In genomic region chr17:38620551-38621277, GRCh38 we compare ENCODE assay signal across 1 cellular context.
TF ChIP-seq lines count a peak whose summit lies in the region.

No MANE protein-coding gene starts in this region.

TF ChIP-seq in HepG2, 621 proteins besides CTCF, POLR2A, EP300 and RAD21 (continued from another document and continues in another):
- TF ChIP-seq AHDC1 (CRISPR knock-in tag; IDR thresholded peaks at IDR 0.05; ENCODE audit: borderline replicate concordance) (peak; percentile 87; the same call in 1 of the 2 replicates), PREB (CRISPR knock-in tag; IDR thresholded peaks at IDR 0.05) (no peak), SNRNP70 (IDR thresholded peaks at IDR 0.05; ENCODE audit: low read depth, low read length) (no peak), HNF4G (IDR thresholded peaks at IDR 0.05; ENCODE audit: borderline replicate concordance, low read depth, low read length) (peak; percentile 97), HNF4G (CRISPR knock-in tag; IDR thresholded peaks at IDR 0.05; ENCODE audit: borderline replicate concordance, low read depth) (peak; percentile 88), DMAP1 (CRISPR knock-in tag; IDR thresholded peaks at IDR 0.05) (peak; percentile 72), RFX3 (CRISPR knock-in tag; IDR thresholded peaks at IDR 0.05) (peak; percentile 42; the same call in 1 of the 2 replicates), ZNF607 (CRISPR knock-in tag; IDR thresholded peaks at IDR 0.05; ENCODE audit: borderline replicate concordance) (peak; percentile 95), TCF7L2 (IDR thresholded peaks at IDR 0.05; ENCODE audit: low read depth, low read length) (peak; percentile 81), FOXK2 (IDR thresholded peaks at IDR 0.05) (peak; percentile 98), TFDP2 (CRISPR knock-in tag; IDR thresholded peaks at IDR 0.05) (peak; percentile 59; the same call in 1 of the 2 replicates), ATF2 (CRISPR knock-in tag; IDR thresholded peaks at IDR 0.05) (peak; percentile 95), KDM3A (CRISPR knock-in tag; IDR thresholded peaks at IDR 0.05; ENCODE audit: low read depth) (peak; percentile 64), KDM5B (CRISPR knock-in tag; IDR thresholded peaks at IDR 0.05; ENCODE audit: borderline replicate concordance) (peak; percentile 38; the same call in 1 of the 2 replicates), MED1 (CRISPR knock-in tag; IDR thresholded peaks at IDR 0.05) (peak; percentile 100), NCOA5 (CRISPR knock-in tag; IDR thresholded peaks at IDR 0.05) (no peak), ZFP36L2 (CRISPR knock-in tag; IDR thresholded peaks at IDR 0.05) (no peak; the same call in 1 of the 2 replicates), ZSCAN25 (CRISPR knock-in tag; IDR thresholded peaks at IDR 0.05) (peak; percentile 67; the same call in 1 of the 2 replicates)
- TF ChIP-seq, protein P1, sequence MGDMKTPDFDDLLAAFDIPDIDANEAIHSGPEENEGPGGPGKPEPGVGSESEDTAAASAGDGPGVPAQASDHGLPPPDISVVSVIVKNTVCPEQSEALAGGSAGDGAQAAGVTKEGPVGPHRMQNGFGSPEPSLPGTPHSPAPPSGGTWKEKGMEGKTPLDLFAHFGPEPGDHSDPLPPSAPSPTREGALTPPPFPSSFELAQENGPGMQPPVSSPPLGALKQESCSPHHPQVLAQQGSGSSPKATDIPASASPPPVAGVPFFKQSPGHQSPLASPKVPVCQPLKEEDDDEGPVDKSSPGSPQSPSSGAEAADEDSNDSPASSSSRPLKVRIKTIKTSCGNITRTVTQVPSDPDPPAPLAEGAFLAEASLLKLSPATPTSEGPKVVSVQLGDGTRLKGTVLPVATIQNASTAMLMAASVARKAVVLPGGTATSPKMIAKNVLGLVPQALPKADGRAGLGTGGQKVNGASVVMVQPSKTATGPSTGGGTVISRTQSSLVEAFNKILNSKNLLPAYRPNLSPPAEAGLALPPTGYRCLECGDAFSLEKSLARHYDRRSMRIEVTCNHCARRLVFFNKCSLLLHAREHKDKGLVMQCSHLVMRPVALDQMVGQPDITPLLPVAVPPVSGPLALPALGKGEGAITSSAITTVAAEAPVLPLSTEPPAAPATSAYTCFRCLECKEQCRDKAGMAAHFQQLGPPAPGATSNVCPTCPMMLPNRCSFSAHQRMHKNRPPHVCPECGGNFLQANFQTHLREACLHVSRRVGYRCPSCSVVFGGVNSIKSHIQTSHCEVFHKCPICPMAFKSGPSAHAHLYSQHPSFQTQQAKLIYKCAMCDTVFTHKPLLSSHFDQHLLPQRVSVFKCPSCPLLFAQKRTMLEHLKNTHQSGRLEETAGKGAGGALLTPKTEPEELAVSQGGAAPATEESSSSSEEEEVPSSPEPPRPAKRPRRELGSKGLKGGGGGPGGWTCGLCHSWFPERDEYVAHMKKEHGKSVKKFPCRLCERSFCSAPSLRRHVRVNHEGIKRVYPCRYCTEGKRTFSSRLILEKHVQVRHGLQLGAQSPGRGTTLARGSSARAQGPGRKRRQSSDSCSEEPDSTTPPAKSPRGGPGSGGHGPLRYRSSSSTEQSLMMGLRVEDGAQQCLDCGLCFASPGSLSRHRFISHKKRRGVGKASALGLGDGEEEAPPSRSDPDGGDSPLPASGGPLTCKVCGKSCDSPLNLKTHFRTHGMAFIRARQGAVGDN (CRISPR knock-in tag; IDR thresholded peaks at IDR 0.05), result peak; percentile 85
- TF ChIP-seq, protein P2, sequence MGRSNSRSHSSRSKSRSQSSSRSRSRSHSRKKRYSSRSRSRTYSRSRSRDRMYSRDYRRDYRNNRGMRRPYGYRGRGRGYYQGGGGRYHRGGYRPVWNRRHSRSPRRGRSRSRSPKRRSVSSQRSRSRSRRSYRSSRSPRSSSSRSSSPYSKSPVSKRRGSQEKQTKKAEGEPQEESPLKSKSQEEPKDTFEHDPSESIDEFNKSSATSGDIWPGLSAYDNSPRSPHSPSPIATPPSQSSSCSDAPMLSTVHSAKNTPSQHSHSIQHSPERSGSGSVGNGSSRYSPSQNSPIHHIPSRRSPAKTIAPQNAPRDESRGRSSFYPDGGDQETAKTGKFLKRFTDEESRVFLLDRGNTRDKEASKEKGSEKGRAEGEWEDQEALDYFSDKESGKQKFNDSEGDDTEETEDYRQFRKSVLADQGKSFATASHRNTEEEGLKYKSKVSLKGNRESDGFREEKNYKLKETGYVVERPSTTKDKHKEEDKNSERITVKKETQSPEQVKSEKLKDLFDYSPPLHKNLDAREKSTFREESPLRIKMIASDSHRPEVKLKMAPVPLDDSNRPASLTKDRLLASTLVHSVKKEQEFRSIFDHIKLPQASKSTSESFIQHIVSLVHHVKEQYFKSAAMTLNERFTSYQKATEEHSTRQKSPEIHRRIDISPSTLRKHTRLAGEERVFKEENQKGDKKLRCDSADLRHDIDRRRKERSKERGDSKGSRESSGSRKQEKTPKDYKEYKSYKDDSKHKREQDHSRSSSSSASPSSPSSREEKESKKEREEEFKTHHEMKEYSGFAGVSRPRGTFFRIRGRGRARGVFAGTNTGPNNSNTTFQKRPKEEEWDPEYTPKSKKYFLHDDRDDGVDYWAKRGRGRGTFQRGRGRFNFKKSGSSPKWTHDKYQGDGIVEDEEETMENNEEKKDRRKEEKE (IDR thresholded peaks at IDR 0.05), result no peak
- TF ChIP-seq, protein P3, sequence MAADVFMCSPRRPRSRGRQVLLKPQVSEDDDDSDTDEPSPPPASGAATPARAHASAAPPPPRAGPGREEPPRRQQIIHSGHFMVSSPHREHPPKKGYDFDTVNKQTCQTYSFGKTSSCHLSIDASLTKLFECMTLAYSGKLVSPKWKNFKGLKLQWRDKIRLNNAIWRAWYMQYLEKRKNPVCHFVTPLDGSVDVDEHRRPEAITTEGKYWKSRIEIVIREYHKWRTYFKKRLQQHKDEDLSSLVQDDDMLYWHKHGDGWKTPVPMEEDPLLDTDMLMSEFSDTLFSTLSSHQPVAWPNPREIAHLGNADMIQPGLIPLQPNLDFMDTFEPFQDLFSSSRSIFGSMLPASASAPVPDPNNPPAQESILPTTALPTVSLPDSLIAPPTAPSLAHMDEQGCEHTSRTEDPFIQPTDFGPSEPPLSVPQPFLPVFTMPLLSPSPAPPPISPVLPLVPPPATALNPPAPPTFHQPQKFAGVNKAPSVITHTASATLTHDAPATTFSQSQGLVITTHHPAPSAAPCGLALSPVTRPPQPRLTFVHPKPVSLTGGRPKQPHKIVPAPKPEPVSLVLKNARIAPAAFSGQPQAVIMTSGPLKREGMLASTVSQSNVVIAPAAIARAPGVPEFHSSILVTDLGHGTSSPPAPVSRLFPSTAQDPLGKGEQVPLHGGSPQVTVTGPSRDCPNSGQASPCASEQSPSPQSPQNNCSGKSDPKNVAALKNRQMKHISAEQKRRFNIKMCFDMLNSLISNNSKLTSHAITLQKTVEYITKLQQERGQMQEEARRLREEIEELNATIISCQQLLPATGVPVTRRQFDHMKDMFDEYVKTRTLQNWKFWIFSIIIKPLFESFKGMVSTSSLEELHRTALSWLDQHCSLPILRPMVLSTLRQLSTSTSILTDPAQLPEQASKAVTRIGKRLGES (CRISPR knock-in tag; IDR thresholded peaks at IDR 0.05; ENCODE audit: borderline replicate concordance), result 0 out of 2 replicates have a peak, but pooled peaks have one; percentile 21
- TF ChIP-seq, protein P4, sequence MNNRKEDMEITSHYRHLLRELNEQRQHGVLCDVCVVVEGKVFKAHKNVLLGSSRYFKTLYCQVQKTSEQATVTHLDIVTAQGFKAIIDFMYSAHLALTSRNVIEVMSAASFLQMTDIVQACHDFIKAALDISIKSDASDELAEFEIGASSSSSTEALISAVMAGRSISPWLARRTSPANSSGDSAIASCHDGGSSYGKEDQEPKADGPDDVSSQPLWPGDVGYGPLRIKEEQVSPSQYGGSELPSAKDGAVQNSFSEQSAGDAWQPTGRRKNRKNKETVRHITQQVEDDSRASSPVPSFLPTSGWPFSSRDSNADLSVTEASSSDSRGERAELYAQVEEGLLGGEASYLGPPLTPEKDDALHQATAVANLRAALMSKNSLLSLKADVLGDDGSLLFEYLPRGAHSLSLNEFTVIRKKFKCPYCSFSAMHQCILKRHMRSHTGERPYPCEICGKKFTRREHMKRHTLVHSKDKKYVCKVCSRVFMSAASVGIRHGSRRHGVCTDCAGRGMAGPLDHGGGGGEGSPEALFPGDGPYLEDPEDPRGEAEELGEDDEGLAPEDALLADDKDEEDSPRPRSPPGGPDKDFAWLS (CRISPR knock-in tag; IDR thresholded peaks at IDR 0.05; ENCODE audit: borderline replicate concordance), result no peak
- TF ChIP-seq, protein P5, sequence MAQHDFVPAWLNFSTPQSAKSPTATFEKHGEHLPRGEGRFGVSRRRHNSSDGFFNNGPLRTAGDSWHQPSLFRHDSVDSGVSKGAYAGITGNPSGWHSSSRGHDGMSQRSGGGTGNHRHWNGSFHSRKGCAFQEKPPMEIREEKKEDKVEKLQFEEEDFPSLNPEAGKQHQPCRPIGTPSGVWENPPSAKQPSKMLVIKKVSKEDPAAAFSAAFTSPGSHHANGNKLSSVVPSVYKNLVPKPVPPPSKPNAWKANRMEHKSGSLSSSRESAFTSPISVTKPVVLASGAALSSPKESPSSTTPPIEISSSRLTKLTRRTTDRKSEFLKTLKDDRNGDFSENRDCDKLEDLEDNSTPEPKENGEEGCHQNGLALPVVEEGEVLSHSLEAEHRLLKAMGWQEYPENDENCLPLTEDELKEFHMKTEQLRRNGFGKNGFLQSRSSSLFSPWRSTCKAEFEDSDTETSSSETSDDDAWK (CRISPR knock-in tag; IDR thresholded peaks at IDR 0.05), result no peak
- TF ChIP-seq, protein P6, sequence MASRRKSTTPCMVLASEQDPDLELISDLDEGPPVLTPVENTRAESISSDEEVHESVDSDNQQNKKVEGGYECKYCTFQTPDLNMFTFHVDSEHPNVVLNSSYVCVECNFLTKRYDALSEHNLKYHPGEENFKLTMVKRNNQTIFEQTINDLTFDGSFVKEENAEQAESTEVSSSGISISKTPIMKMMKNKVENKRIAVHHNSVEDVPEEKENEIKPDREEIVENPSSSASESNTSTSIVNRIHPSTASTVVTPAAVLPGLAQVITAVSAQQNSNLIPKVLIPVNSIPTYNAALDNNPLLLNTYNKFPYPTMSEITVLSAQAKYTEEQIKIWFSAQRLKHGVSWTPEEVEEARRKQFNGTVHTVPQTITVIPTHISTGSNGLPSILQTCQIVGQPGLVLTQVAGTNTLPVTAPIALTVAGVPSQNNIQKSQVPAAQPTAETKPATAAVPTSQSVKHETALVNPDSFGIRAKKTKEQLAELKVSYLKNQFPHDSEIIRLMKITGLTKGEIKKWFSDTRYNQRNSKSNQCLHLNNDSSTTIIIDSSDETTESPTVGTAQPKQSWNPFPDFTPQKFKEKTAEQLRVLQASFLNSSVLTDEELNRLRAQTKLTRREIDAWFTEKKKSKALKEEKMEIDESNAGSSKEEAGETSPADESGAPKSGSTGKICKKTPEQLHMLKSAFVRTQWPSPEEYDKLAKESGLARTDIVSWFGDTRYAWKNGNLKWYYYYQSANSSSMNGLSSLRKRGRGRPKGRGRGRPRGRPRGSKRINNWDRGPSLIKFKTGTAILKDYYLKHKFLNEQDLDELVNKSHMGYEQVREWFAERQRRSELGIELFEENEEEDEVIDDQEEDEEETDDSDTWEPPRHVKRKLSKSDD (CRISPR knock-in tag; IDR thresholded peaks at IDR 0.05; ENCODE audit: low read depth), result peak; percentile 93
